ENCODE assay signal across 8 cellular contexts in the genomic region with DNA sequence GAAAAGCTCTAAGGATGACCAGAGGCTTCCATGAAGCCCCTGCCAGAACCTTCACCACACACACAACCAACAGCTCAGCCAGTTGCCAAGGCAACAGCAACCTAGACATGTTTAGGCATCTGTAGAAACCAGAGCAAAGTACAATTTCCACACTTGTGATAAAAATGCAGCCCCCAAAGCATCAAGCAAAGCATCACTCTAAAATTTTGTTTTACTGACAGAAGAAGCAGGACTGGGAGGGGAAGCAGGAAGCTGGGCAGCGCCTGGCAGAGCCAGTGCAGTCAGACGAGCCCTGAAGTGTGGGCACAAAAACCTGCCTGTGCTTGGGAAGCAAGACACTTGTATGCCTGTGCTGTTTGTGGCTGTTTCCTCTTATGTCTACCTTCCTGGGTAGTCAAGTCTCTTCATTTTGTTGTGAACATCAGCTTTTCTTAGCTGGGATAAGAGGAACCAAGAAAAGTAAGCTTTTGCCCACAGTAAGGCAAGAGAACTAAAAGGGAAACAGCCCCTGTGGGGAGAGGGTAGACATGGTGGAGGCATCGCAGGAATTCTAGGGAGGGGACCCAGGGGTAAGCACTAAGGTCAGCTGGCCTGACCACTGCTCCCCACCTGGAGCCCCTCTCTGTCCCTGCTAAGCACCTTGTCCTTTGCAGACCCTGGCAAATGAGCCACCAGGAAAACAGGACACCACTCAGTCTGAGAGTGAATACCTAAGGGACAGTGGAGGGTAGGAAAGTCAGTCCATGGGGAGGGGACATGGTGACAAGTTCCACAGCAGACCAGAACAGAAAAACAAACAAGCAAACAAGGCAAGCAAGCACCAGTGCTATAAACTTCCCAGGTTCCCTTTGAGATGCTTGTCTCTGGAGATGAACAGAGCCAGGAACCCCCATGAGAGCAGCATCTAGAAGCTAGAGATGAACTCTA. TPM values are rescaled to one million over a fixed set of nuclear protein-coding genes. Genes with fewer than 3 reads are reported as not detected.
DNase-seq lines count a peak whose midpoint lies in the region; ATAC-seq, FAIRE-seq and TF ChIP-seq lines count a peak whose summit lies in the region.

No MANE protein-coding gene starts in this region.

- H3K27ac ChIP-seq in RWPE2 (ENCODE audit: poor library complexity, severe bottlenecking): peak overlapping the region; percentile 88
- peak overlapping the region; percentile 5 to 54 (median 51) for H3K27ac ChIP-seq in esophagus squamous epithelium
- H3K27ac ChIP-seq in pancreas: peak overlapping the region in 3 of 4 donors; percentile 25 to 56 (median 46)

- H3K27me3 ChIP-seq in RWPE2 (ENCODE audit: insufficient read depth, poor library complexity, severe bottlenecking) (no peaks in the 10 kb centered on the region), esophagus squamous epithelium (no peaks in the 10 kb centered on the region), pancreas (no peaks in the 10 kb centered on the region)

- ATAC-seq in RWPE2 (ENCODE audit: low read depth) (0 out of 3 replicates have a peak, but pooled peaks have one; percentile 4), pancreas (peak in 3 of 4 donors; percentile 45 to 58 (median 48)), HG03039 (IDR thresholded peaks at IDR 0.05; ENCODE audit: unreplicated experiment) (no peak), HG02642 (IDR thresholded peaks at IDR 0.05; ENCODE audit: poor library complexity, unreplicated experiment) (no peak)

- intact Hi-C loops in esophagus squamous epithelium (cut with DNase I) (no loop called here), pancreas (cut with DNase I) (no loop called here)

- H3K4me1 ChIP-seq in RWPE2 (ENCODE audit: insufficient read depth, poor library complexity, severe bottlenecking): peaks cover 65% of the 10 kb centered on the region
- H3K4me1 ChIP-seq in esophagus squamous epithelium: peaks cover 26 to 91% (median 58%) of the 10 kb centered on the region in 3 donors
- peaks cover 61 to 75% (median 65%) of the 10 kb centered on the region in 3 donors for H3K4me1 ChIP-seq in pancreas

- no peak for DNase-seq in RWPE2 (ENCODE audit: low spot score)
- no peak for DNase-seq in esophagus squamous epithelium (lab: John Stamatoyannopoulos, UW)
- no peak for DNase-seq in pancreas
- no peak for DNase-seq in NCI-H1694 treated with DMSO at 0.1 percent for 48 hours (lab: John Stamatoyannopoulos, UW)
- DNase-seq in AG08396 (ENCODE audit: low spot score): no peak

- 51 to 70% methylated on average over 1 to 3 of the region's 3 CpGs for WGBS in esophagus squamous epithelium, 2 donors
- WGBS in pancreas, 2 donors: 28 to 46% methylated on average over 3 of the region's 3 CpGs

- H3K9me3 ChIP-seq in RWPE2 (ENCODE audit: severe bottlenecking) (no peaks in the 10 kb centered on the region), esophagus squamous epithelium (no peaks in the 10 kb centered on the region), pancreas (no peaks in the 10 kb centered on the region)

- TF ChIP-seq CTCF in RWPE2 (IDR thresholded peaks at IDR 0.05; ENCODE audit: poor library complexity, severe bottlenecking) (no peak), esophagus squamous epithelium (IDR thresholded peaks at IDR 0.05) (no peak), pancreas (IDR thresholded peaks at IDR 0.05) (no peak)

- no peak for TF ChIP-seq POLR2A in esophagus squamous epithelium (IDR thresholded peaks at IDR 0.05)

- H3K36me3 ChIP-seq in RWPE2 (ENCODE audit: low read depth): no peaks in the 10 kb centered on the region
- no peaks in the 10 kb centered on the region for H3K36me3 ChIP-seq in esophagus squamous epithelium
- H3K36me3 ChIP-seq in pancreas: no peaks in the 10 kb centered on the region

- H3K4me3 ChIP-seq in GM08714 (ENCODE audit: low read length) (peak overlapping the region; percentile 1; the same call in 1 of the 2 replicates), RWPE2 (ENCODE audit: severe bottlenecking) (no peak overlapping the region), esophagus squamous epithelium (no peak overlapping the region), pancreas (no peak overlapping the region)

- no peak for FAIRE-seq in pancreas (lab: Jason Lieb, UNC)

RNA-seq across cellular contexts. Expression of gene PACSIN2, which starts 13.4 kb away (rescaled TPM):
- total RNA-seq in esophagus squamous epithelium: 10 to 100 TPM; 25.8 to 46.0 (median 27.8) TPM
- 100 to 1,000 TPM in 2 of 6 donors, 10 to 100 TPM in 4; 65.2 to 109 (median 96.0) TPM for total RNA-seq in pancreas
- polyA plus RNA-seq in pancreas: 10 to 100 TPM; 45.1 to 90.6 TPM

Comparison
In these comparisons a context has a peak if more than half of its experiments do, and no peak if none do; other contexts are left out.
1. ATAC-seq: peak in RWPE2 (single experiment) and pancreas (3 of 4); none in HG03039 (single experiment) and HG02642 (single experiment).
2. Peak in every context shown above with its lines, with median percentiles within 50 percentile points of each other: H3K27ac ChIP-seq.